In genomic region chr4:11471613-11472012, GRCh38 we compare ENCODE assay signal across 8 cellular contexts. TPM values are rescaled to one million over a fixed set of nuclear protein-coding genes. Genes with fewer than 3 reads are reported as not detected.
DNase-seq lines count a peak whose midpoint lies in the region; ATAC-seq and TF ChIP-seq lines count a peak whose summit lies in the region.

No MANE protein-coding gene starts in this region.

- no peaks in the 10 kb centered on the region for H3K79me1 ChIP-seq in mesendoderm (ENCODE audit: low read length)

- H3K4me1 ChIP-seq in mesendoderm (ENCODE audit: control insufficient read depth, low read depth, low read length) = peaks cover 1% of the 10 kb centered on the region
- H3K4me1 ChIP-seq in Karpas-422 (ENCODE audit: low read length) = no peaks in the 10 kb centered on the region

- no peak overlapping the region for H2BK15ac ChIP-seq in mesendoderm (replicated peaks; ENCODE audit: low read depth)

- no peak overlapping the region for H3K4me2 ChIP-seq in mesendoderm (ENCODE audit: low read length)
- H3K4me2 ChIP-seq in Karpas-422 (ENCODE audit: low read depth, low read length, poor library complexity, severe bottlenecking) = no peak overlapping the region

- H3K9ac ChIP-seq in mesendoderm (ENCODE audit: low read length) (no peak overlapping the region), Karpas-422 (ENCODE audit: low read length) (no peak overlapping the region)

- H3K27ac ChIP-seq in CD4-positive, alpha-beta T cell (ENCODE audit: low read depth, low read length) = peak overlapping the region; percentile 59
- H3K27ac ChIP-seq in mesendoderm (ENCODE audit: low read depth, low read length) (no peak overlapping the region), Karpas-422 (ENCODE audit: low read length) (no peak overlapping the region)

- H3K4ac ChIP-seq in mesendoderm (ENCODE audit: low read depth, low read length) = no peak overlapping the region

- ATAC-seq in CD4-positive, alpha-beta T cell (ENCODE audit: poor library complexity) = peak; percentile 96
- ATAC-seq in GM21515 (IDR thresholded peaks at IDR 0.05; ENCODE audit: unreplicated experiment) = peak; percentile 57

- no peaks in the 10 kb centered on the region for H3K9me3 Mint-ChIP-seq in CD4-positive, alpha-beta T cell
- peaks cover 6% of the 10 kb centered on the region for H3K9me3 Mint-ChIP-seq in activated T-helper 1 cell treated with anti-CD3 and anti-CD28 coated beads, Interleukin-12 subunit alpha, Interleukin-12 subunit beta, Interleukin-2, Interleukin-4 antibody, amounts not matched to agents 30 ng/mL and 10 ng/mL and 1 ng/mL, durations not matched to agents 14 hours and 24 hours and 36 hours

- no peaks in the 10 kb centered on the region for H3K27me3 Mint-ChIP-seq in CD4-positive, alpha-beta T cell
- H3K27me3 Mint-ChIP-seq in activated T-helper 1 cell treated with anti-CD3 and anti-CD28 coated beads, Interleukin-12 subunit alpha, Interleukin-12 subunit beta, Interleukin-2, Interleukin-4 antibody, amounts not matched to agents 30 ng/mL and 10 ng/mL and 1 ng/mL, durations not matched to agents 14 hours and 24 hours and 36 hours (ENCODE audit: insufficient read depth) = no peaks in the 10 kb centered on the region

- no peak overlapping the region for H2AFZ ChIP-seq in Karpas-422 (ENCODE audit: low read length)

- H3K36me3 Mint-ChIP-seq in CD4-positive, alpha-beta T cell (ENCODE audit: low read depth) = no peaks in the 10 kb centered on the region
- peaks cover 3% of the 10 kb centered on the region for H3K36me3 Mint-ChIP-seq in activated T-helper 1 cell treated with anti-CD3 and anti-CD28 coated beads, Interleukin-12 subunit alpha, Interleukin-12 subunit beta, Interleukin-2, Interleukin-4 antibody, amounts not matched to agents 30 ng/mL and 10 ng/mL and 1 ng/mL, durations not matched to agents 14 hours and 24 hours and 36 hours (ENCODE audit: low read depth)

- no peaks in the 10 kb centered on the region for H3K79me2 ChIP-seq in mesendoderm (ENCODE audit: control insufficient read depth, insufficient read depth, low read length)
- no peaks in the 10 kb centered on the region for H3K79me2 ChIP-seq in Karpas-422 (ENCODE audit: low read length)

- H4K8ac ChIP-seq in mesendoderm (ENCODE audit: low read depth, low read length) = no peak overlapping the region

- no peaks in the 10 kb centered on the region for H3K9me3 ChIP-seq in CD4-positive, alpha-beta T cell (ENCODE audit: control insufficient read depth, low read length)
- H3K9me3 ChIP-seq in Karpas-422 (ENCODE audit: low read length) = peaks cover 17% of the 10 kb centered on the region

- intact Hi-C loops in CD4-positive, alpha-beta T cell (cut with DNase I, micrococcal nuclease) = loop anchor here (1.0 to 10.0 kb wide), 2 partner anchors 16 to 1007 kb away; no protein-coding TSS in a partner anchor
- intact Hi-C loops in activated T-helper 1 cell treated with anti-CD3 and anti-CD28 coated beads, Interleukin-12 subunit alpha, Interleukin-12 subunit beta, Interleukin-2, Interleukin-4 antibody, amounts not matched to agents 30 ng/mL and 10 ng/mL and 1 ng/mL, durations not matched to agents 14 hours and 24 hours and 36 hours (cut with micrococcal nuclease) = loop anchor here (1.0 to 10.0 kb wide), 4 partner anchors 8 to 1011 kb away; no protein-coding TSS in a partner anchor

- H3K18ac ChIP-seq in mesendoderm (ENCODE audit: low read length) = peak overlapping the region; percentile 39

- H3K23ac ChIP-seq in mesendoderm (ENCODE audit: low read length) = no peak overlapping the region

- peak; percentile 3 to 60 (median 32) for DNase-seq in CD4-positive, alpha-beta T cell
- DNase-seq in Kasumi-1 (lab: John Stamatoyannopoulos, UW) (peak; percentile 89 to 90), mesendoderm (no peak), NCI-H1694 (lab: John Stamatoyannopoulos, UW) (no peak), NCI-H1436 (lab: John Stamatoyannopoulos, UW) (no peak), Karpas-422 (no peak)
- DNase-seq in activated T-helper 1 cell treated with anti-CD3 and anti-CD28 coated beads, Interleukin-12 subunit alpha, Interleukin-12 subunit beta, Interleukin-2, Interleukin-4 antibody, amounts not matched to agents 30 ng/mL and 10 ng/mL and 1 ng/mL, durations not matched to agents 14 hours and 24 hours and 36 hours (ENCODE audit: low spot score) = peak; percentile 57

- H4K20me1 ChIP-seq in Karpas-422 (ENCODE audit: insufficient read depth, low read depth, low read length) = no peaks in the 10 kb centered on the region

- peak overlapping the region; percentile 83 for H3K4me3 Mint-ChIP-seq in CD4-positive, alpha-beta T cell
- H3K4me3 Mint-ChIP-seq in activated T-helper 1 cell treated with anti-CD3 and anti-CD28 coated beads, Interleukin-12 subunit alpha, Interleukin-12 subunit beta, Interleukin-2, Interleukin-4 antibody, amounts not matched to agents 30 ng/mL and 10 ng/mL and 1 ng/mL, durations not matched to agents 14 hours and 24 hours and 36 hours = peak overlapping the region; percentile 69

- H3K27me3 ChIP-seq in CD4-positive, alpha-beta T cell (ENCODE audit: control insufficient read depth, insufficient read depth, low read length) = no peaks in the 10 kb centered on the region
- H3K27me3 ChIP-seq in mesendoderm (ENCODE audit: insufficient read depth, low read length, poor library complexity) (no peaks in the 10 kb centered on the region), Karpas-422 (ENCODE audit: low read length) (no peaks in the 10 kb centered on the region)

- POLR2A ChIA-PET in CD4-positive, alpha-beta T cell (lab: Charles Lee) = interaction anchor here (0.9 to 1.3 kb wide), 5 partner anchors 10 to 1354 kb away, joined by 3 to 12 read pairs (median 6); partner anchors contain the start of gene HS3ST1

- H3K4me1 Mint-ChIP-seq in CD4-positive, alpha-beta T cell (ENCODE audit: low read depth) = peaks cover 36% of the 10 kb centered on the region
- H3K4me1 Mint-ChIP-seq in activated T-helper 1 cell treated with anti-CD3 and anti-CD28 coated beads, Interleukin-12 subunit alpha, Interleukin-12 subunit beta, Interleukin-2, Interleukin-4 antibody, amounts not matched to agents 30 ng/mL and 10 ng/mL and 1 ng/mL, durations not matched to agents 14 hours and 24 hours and 36 hours (ENCODE audit: low read depth) = peaks cover 46% of the 10 kb centered on the region

- peak overlapping the region; percentile 92 for H3K27ac Mint-ChIP-seq in CD4-positive, alpha-beta T cell
- peak overlapping the region; percentile 90 for H3K27ac Mint-ChIP-seq in activated T-helper 1 cell treated with anti-CD3 and anti-CD28 coated beads, Interleukin-12 subunit alpha, Interleukin-12 subunit beta, Interleukin-2, Interleukin-4 antibody, amounts not matched to agents 30 ng/mL and 10 ng/mL and 1 ng/mL, durations not matched to agents 14 hours and 24 hours and 36 hours

- TF ChIP-seq CTCF in CD4-positive, alpha-beta T cell (IDR thresholded peaks at IDR 0.05) = no peak

- H2BK5ac ChIP-seq in mesendoderm (ENCODE audit: low read length) = no peak overlapping the region

- H2BK120ac ChIP-seq in mesendoderm (ENCODE audit: low read depth, low read length) = no peak overlapping the region

- no peaks in the 10 kb centered on the region for H3K9me2 ChIP-seq in Karpas-422 (replicated peaks; ENCODE audit: insufficient read depth, low read length)

- no peak overlapping the region for H4K5ac ChIP-seq in mesendoderm (ENCODE audit: low read length)

- H2AK5ac ChIP-seq in mesendoderm (ENCODE audit: low read length) = no peak overlapping the region

- no peak overlapping the region for H3K56ac ChIP-seq in mesendoderm (ENCODE audit: low read length)

- no CpG with 5 or more reads among the region's 4 CpGs for WGBS in mesendoderm (ENCODE audit: extremely low coverage, insufficient coverage, low lambda C conversion rate)

- no peak overlapping the region for H3K4me3 ChIP-seq in mesendoderm (ENCODE audit: low read length)
- no peak overlapping the region for H3K4me3 ChIP-seq in Karpas-422 (ENCODE audit: low read length)

- CTCF ChIA-PET in CD4-positive, alpha-beta T cell (lab: Charles Lee) = interaction anchor here (1.1 kb wide), 1 partner anchor 27 kb away, joined by 3 read pairs; no protein-coding TSS in a partner anchor

- H3K36me3 ChIP-seq in mesendoderm (ENCODE audit: control insufficient read depth, insufficient read depth, low read length) (no peaks in the 10 kb centered on the region), Karpas-422 (ENCODE audit: insufficient read depth, low read length) (no peaks in the 10 kb centered on the region)

RNA-seq across cellular contexts. Expression of gene HS3ST1, which starts 42.9 kb away (rescaled TPM):
- not detected for total RNA-seq in CD4-positive, alpha-beta T cell
- 0.31 and 0.51 TPM in 2 replicates for total RNA-seq in activated T-helper 1 cell treated with anti-CD3 and anti-CD28 coated beads, Interleukin-12 subunit alpha, Interleukin-12 subunit beta, Interleukin-2, Interleukin-4 antibody, amounts not matched to agents 30 ng/mL and 10 ng/mL and 1 ng/mL, durations not matched to agents 14 hours and 24 hours and 36 hours
- polyA plus RNA-seq in mesendoderm (2013, experiment 1 of 2) = 1.2 TPM
- polyA plus RNA-seq in mesendoderm (2013, experiment 2 of 2) = 1.2 TPM
- not detected in 2 replicates for total RNA-seq in Karpas-422 (2014; rRNA removed; shearing (Covaris generic); ENCODE audit: low replicate concordance)

Comparison
In these comparisons a context has a peak if more than half of its experiments do, and no peak if none do; other contexts are left out.
1. DNase-seq: peak in CD4-positive, alpha-beta T cell (10 of 10), Kasumi-1 (2 of 2) and activated T-helper 1 cell treated with anti-CD3 and anti-CD28 coated beads, Interleukin-12 subunit alpha, Interleukin-12 subunit beta, Interleukin-2, Interleukin-4 antibody, amounts not matched to agents 30 ng/mL and 10 ng/mL and 1 ng/mL, durations not matched to agents 14 hours and 24 hours and 36 hours (single experiment); none in mesendoderm (single experiment), NCI-H1694 (single experiment), NCI-H1436 (single experiment) and Karpas-422 (single experiment).